ENCODE assay signal across 20 cellular contexts in genomic region chr13:92833071-92833470, GRCh38.
"Had no signal": no experiment of that assay in that cellular context is flagged by ENCODE, and none has a peak within 500 bp of the region (broad histone marks: within the 10 kb centered on the region; RNA-seq: fewer than 3 reads in every experiment).

No MANE protein-coding gene starts in this region.

- ATAC-seq: activated T-helper 17 cell treated with anti-CD3 and anti-CD28 coated beads, Interleukin-2, amount 50 U/mL, for 72 hours; body of pancreas; left cardiac atrium; lower lobe of right lung; right cardiac atrium; stimulated activated effector memory CD8-positive, alpha-beta T cell treated with anti-CD3 and anti-CD28 coated beads, Interleukin-12 subunit alpha, Interleukin-12 subunit beta, amount 100 ng/mL, for 72 hours; T-cell; WTC11 had no signal

- H3K4me1 Mint-ChIP-seq: activated CD4-positive, alpha-beta T cell treated with anti-CD3 and anti-CD28 coated beads, Interleukin-2, amount 10 ng/mL, durations not matched to agents 24 days and 14 days; activated naive CD4-positive, alpha-beta T cell treated with anti-CD3 and anti-CD28 coated beads, Interleukin-2, amount 10 ng/mL, durations not matched to agents 7 days and 5 days; activated T-helper 17 cell treated with anti-CD3 and anti-CD28 coated beads, Interleukin-2, amount 50 U/mL, for 72 hours; central memory CD8-positive, alpha-beta T cell; immature natural killer cell; naive B cell; stimulated activated effector memory CD8-positive, alpha-beta T cell treated with anti-CD3 and anti-CD28 coated beads, Interleukin-12 subunit alpha, Interleukin-12 subunit beta, amount 100 ng/mL, for 72 hours; T-cell; WTC11 had no signal

- H2AFZ ChIP-seq: parathyroid adenoma had no signal

- H3K4me2 ChIP-seq: smooth muscle cell had no signal

- H3K79me2 ChIP-seq: parathyroid adenoma had no signal

- H3K36me3 Mint-ChIP-seq: activated naive CD4-positive, alpha-beta T cell treated with anti-CD3 and anti-CD28 coated beads, Interleukin-2, amount 10 ng/mL, durations not matched to agents 7 days and 5 days; immature natural killer cell; naive B cell; stimulated activated effector memory CD8-positive, alpha-beta T cell treated with anti-CD3 and anti-CD28 coated beads, Interleukin-12 subunit alpha, Interleukin-12 subunit beta, amount 100 ng/mL, for 72 hours; T-cell; WTC11 had no signal

- H3K27me3 Mint-ChIP-seq: activated CD4-positive, alpha-beta T cell treated with anti-CD3 and anti-CD28 coated beads, Interleukin-2, amount 10 ng/mL, durations not matched to agents 24 days and 14 days; activated naive CD4-positive, alpha-beta T cell treated with anti-CD3 and anti-CD28 coated beads, Interleukin-2, amount 10 ng/mL, durations not matched to agents 7 days and 5 days; activated T-helper 17 cell treated with anti-CD3 and anti-CD28 coated beads, Interleukin-2, amount 50 U/mL, for 72 hours; central memory CD8-positive, alpha-beta T cell; naive B cell; T-cell had no signal

- H3K36me3 ChIP-seq: adrenal gland, lower lobe of right lung, tibial nerve had no signal

- H3K27ac Mint-ChIP-seq: activated CD4-positive, alpha-beta T cell treated with anti-CD3 and anti-CD28 coated beads, Interleukin-2, amount 10 ng/mL, durations not matched to agents 24 days and 14 days; activated naive CD4-positive, alpha-beta T cell treated with anti-CD3 and anti-CD28 coated beads, Interleukin-2, amount 10 ng/mL, durations not matched to agents 7 days and 5 days; activated T-helper 17 cell treated with anti-CD3 and anti-CD28 coated beads, Interleukin-2, amount 50 U/mL, for 72 hours; naive B cell; stimulated activated effector memory CD8-positive, alpha-beta T cell treated with anti-CD3 and anti-CD28 coated beads, Interleukin-12 subunit alpha, Interleukin-12 subunit beta, amount 100 ng/mL, for 72 hours; T-cell; WTC11 had no signal

- H3K9ac ChIP-seq: parathyroid adenoma had no signal

- H3K4me3 Mint-ChIP-seq: activated CD4-positive, alpha-beta T cell treated with anti-CD3 and anti-CD28 coated beads, Interleukin-2, amount 10 ng/mL, durations not matched to agents 24 days and 14 days; activated naive CD4-positive, alpha-beta T cell treated with anti-CD3 and anti-CD28 coated beads, Interleukin-2, amount 10 ng/mL, durations not matched to agents 7 days and 5 days; activated T-helper 17 cell treated with anti-CD3 and anti-CD28 coated beads, Interleukin-2, amount 50 U/mL, for 72 hours; central memory CD8-positive, alpha-beta T cell; immature natural killer cell; naive B cell; stimulated activated effector memory CD8-positive, alpha-beta T cell treated with anti-CD3 and anti-CD28 coated beads, Interleukin-12 subunit alpha, Interleukin-12 subunit beta, amount 100 ng/mL, for 72 hours; T-cell; WTC11 had no signal

- H3K27ac ChIP-seq: adrenal gland, body of pancreas, epithelial cell of prostate, lower lobe of right lung, parathyroid adenoma, tibial nerve had no signal

- DNase-seq: activated CD4-positive, alpha-beta T cell treated with anti-CD3 and anti-CD28 coated beads, Interleukin-2, amount 10 ng/mL, durations not matched to agents 24 days and 14 days; activated naive CD4-positive, alpha-beta T cell treated with anti-CD3 and anti-CD28 coated beads, Interleukin-2, amount 10 ng/mL, durations not matched to agents 7 days and 5 days; adrenal gland; body of pancreas; effector memory CD4-positive, alpha-beta T cell; immature natural killer cell; left cardiac atrium; lower lobe of right lung; midbrain; naive B cell; right cardiac atrium; T-cell had no signal

- H3K4me1 ChIP-seq: adrenal gland, body of pancreas, lower lobe of right lung, parathyroid adenoma had no signal

- H3K9me3 ChIP-seq: adrenal gland, body of pancreas, lower lobe of right lung, tibial nerve had no signal

- H3K4me3 ChIP-seq: adrenal gland, body of pancreas, lower lobe of right lung, smooth muscle cell, tibial nerve had no signal

- H3K27me3 ChIP-seq: adrenal gland, body of pancreas, tibial nerve had no signal

- H3K9me3 Mint-ChIP-seq: activated CD4-positive, alpha-beta T cell treated with anti-CD3 and anti-CD28 coated beads, Interleukin-2, amount 10 ng/mL, durations not matched to agents 24 days and 14 days; activated T-helper 17 cell treated with anti-CD3 and anti-CD28 coated beads, Interleukin-2, amount 50 U/mL, for 72 hours; WTC11 had no signal
